8 cellular contexts compared by ENCODE assay signal in the genomic region with DNA sequence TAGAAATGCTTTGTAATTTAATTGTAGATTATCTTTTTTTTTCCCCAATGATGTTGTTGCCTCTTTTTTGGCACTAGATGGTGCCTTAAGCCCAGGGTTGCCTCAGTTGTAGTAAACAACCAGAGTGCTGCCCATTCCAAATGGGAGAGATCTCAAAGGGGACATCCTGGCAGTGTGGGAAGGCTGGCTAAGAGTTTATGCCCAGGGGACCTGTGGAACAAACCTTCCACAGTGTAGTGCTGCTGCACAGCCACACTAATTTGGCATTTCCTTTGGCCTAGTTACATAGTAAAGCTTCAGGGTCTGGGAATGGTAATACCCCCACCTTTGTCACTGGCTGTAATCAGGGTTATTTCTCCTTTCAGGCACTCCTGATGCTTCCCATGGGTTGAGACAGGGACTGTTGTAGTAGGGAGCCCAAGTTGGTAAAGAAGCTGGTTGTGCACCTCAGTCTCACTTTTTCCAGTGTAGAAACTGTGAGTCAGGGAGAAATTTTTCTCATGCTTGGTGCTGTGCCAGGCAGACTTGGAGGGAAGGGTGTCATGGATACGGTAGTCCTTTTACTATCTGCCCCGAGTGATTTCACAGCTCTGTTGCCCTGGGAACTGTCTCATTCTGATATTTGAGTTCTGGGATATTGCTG.
A peak's percentile ranks its signal among the peaks of the same experiment; 100 is the strongest.
DNase-seq lines count a peak whose midpoint lies in the region; ATAC-seq and TF ChIP-seq lines count a peak whose summit lies in the region.

No MANE protein-coding gene starts in this region.

- H3K27me3 ChIP-seq in A673 (replicated peaks; ENCODE audit: insufficient read depth, low read depth, low read length, poor library complexity): no peaks in the 10 kb centered on the region
- no peaks in the 10 kb centered on the region for H3K27me3 ChIP-seq in prostate gland (replicated peaks; ENCODE audit: insufficient read depth)

- H3K4me3 Mint-ChIP-seq in activated T-helper 2 cell treated with anti-CD3 and anti-CD28 coated beads, Interferon-gamma antibody, Interleukin-2, Interleukin-4, amounts not matched to agents 10 μg/mL and 5 μg/mL and 100 μg/mL, durations not matched to agents 14 hours and 24 hours and 36 hours (ENCODE audit: low read depth): no peak overlapping the region

- no TSS peak for BruUV-seq in A673 (replicated peaks; lab: Mats Ljungman, UMichigan)

- TF ChIP-seq POLR2A in prostate gland (IDR thresholded peaks at IDR 0.05): no peak

- 0% methylated on average over 2 of the region's 2 CpGs for WGBS in prostate gland

- H3K27ac ChIP-seq in A673 (ENCODE audit: low read depth, low read length, poor library complexity, severe bottlenecking): peak overlapping the region; percentile 41
- no peak overlapping the region for H3K27ac ChIP-seq in prostate gland

- H3K9me3 ChIP-seq in A673 (ENCODE audit: low read depth, low read length, poor library complexity, severe bottlenecking) (peaks cover 14% of the 10 kb centered on the region), prostate gland (no peaks in the 10 kb centered on the region)

- H3K4me3 ChIP-seq in A673 (ENCODE audit: low read depth, low read length, poor library complexity, severe bottlenecking) (no peak overlapping the region), prostate gland (no peak overlapping the region)

- intact Hi-C loops in A673 (cut with micrococcal nuclease; ENCODE audit: unreplicated experiment): loop anchor here (1.0 kb wide), 2 partner anchors 623 to 717 kb away; no protein-coding TSS in a partner anchor
- intact Hi-C loops in prostate gland (cut with DNase I): no loop called here
- intact Hi-C loops in activated T-helper 2 cell treated with anti-CD3 and anti-CD28 coated beads, Interferon-gamma antibody, Interleukin-2, Interleukin-4, amounts not matched to agents 10 μg/mL and 5 μg/mL and 100 μg/mL, durations not matched to agents 14 hours and 24 hours and 36 hours (cut with micrococcal nuclease): no loop called here

- H3K36me3 Mint-ChIP-seq in activated T-helper 2 cell treated with anti-CD3 and anti-CD28 coated beads, Interferon-gamma antibody, Interleukin-2, Interleukin-4, amounts not matched to agents 10 μg/mL and 5 μg/mL and 100 μg/mL, durations not matched to agents 14 hours and 24 hours and 36 hours (ENCODE audit: low read depth): no peaks in the 10 kb centered on the region

- no peak overlapping the region for H3K27ac Mint-ChIP-seq in activated T-helper 2 cell treated with anti-CD3 and anti-CD28 coated beads, Interferon-gamma antibody, Interleukin-2, Interleukin-4, amounts not matched to agents 10 μg/mL and 5 μg/mL and 100 μg/mL, durations not matched to agents 14 hours and 24 hours and 36 hours

- H3K9me3 Mint-ChIP-seq in activated T-helper 2 cell treated with anti-CD3 and anti-CD28 coated beads, Interferon-gamma antibody, Interleukin-2, Interleukin-4, amounts not matched to agents 10 μg/mL and 5 μg/mL and 100 μg/mL, durations not matched to agents 14 hours and 24 hours and 36 hours: peaks cover 27% of the 10 kb centered on the region

- DNase-seq in A673 (ENCODE audit: low spot score) (peak; percentile 80), HK-2 (ENCODE audit: unreplicated experiment) (peak; percentile 65), amniotic stem cell (lab: John Stamatoyannopoulos, UW) (peak; percentile 92), iPS-NIHi7 (ENCODE audit: extremely low spot score) (peak; percentile 32), prostate gland (ENCODE audit: low spot score) (no peak)
- no peak for DNase-seq in activated T-helper 2 cell treated with anti-CD3 and anti-CD28 coated beads, Interferon-gamma antibody, Interleukin-2, Interleukin-4, amounts not matched to agents 10 μg/mL and 5 μg/mL and 100 μg/mL, durations not matched to agents 14 hours and 24 hours and 36 hours (ENCODE audit: low spot score)
- DNase-seq in stimulated activated CD4-positive, alpha-beta T cell treated with anti-CD3 and anti-CD28 coated beads, Interleukin-15, amount 100 ng/mL, for 24 hours: no peak

- POLR2A ChIA-PET in A673 (lab: Charles Lee; ENCODE audit: low non-redundant PET): no interaction called here

- ATAC-seq in GM21737 (IDR thresholded peaks at IDR 0.05; ENCODE audit: unreplicated experiment): no peak

- H3K36me3 ChIP-seq in A673 (ENCODE audit: insufficient read depth, low read length, poor library complexity, severe bottlenecking) (no peaks in the 10 kb centered on the region), prostate gland (no peaks in the 10 kb centered on the region)

- CTCF ChIA-PET in A673 (lab: Charles Lee): no interaction called here

- H3K4me1 ChIP-seq in A673 (ENCODE audit: insufficient read depth, low read length, poor library complexity, severe bottlenecking): peaks cover 20% of the 10 kb centered on the region
- H3K4me1 ChIP-seq in prostate gland (replicated peaks): no peaks in the 10 kb centered on the region

- H3K27me3 Mint-ChIP-seq in activated T-helper 2 cell treated with anti-CD3 and anti-CD28 coated beads, Interferon-gamma antibody, Interleukin-2, Interleukin-4, amounts not matched to agents 10 μg/mL and 5 μg/mL and 100 μg/mL, durations not matched to agents 14 hours and 24 hours and 36 hours (ENCODE audit: low read depth): no peaks in the 10 kb centered on the region

- H3K4me1 Mint-ChIP-seq in activated T-helper 2 cell treated with anti-CD3 and anti-CD28 coated beads, Interferon-gamma antibody, Interleukin-2, Interleukin-4, amounts not matched to agents 10 μg/mL and 5 μg/mL and 100 μg/mL, durations not matched to agents 14 hours and 24 hours and 36 hours (ENCODE audit: low read depth): no peaks in the 10 kb centered on the region

- TF ChIP-seq CTCF in A673 (conservative IDR thresholded peaks at IDR 0.05; ENCODE audit: low read depth, low read length): peak; percentile 70
- TF ChIP-seq CTCF in prostate gland (IDR thresholded peaks at IDR 0.05): peak in 1 of 4 experiments; percentile 26

Comparison
In these comparisons a context has a peak if more than half of its experiments do, and no peak if none do; other contexts are left out.
1. DNase-seq: peak in A673 (single experiment), HK-2 (single experiment), amniotic stem cell (single experiment) and iPS-NIHi7 (single experiment); none in prostate gland (single experiment), activated T-helper 2 cell treated with anti-CD3 and anti-CD28 coated beads, Interferon-gamma antibody, Interleukin-2, Interleukin-4, amounts not matched to agents 10 μg/mL and 5 μg/mL and 100 μg/mL, durations not matched to agents 14 hours and 24 hours and 36 hours (single experiment) and stimulated activated CD4-positive, alpha-beta T cell treated with anti-CD3 and anti-CD28 coated beads, Interleukin-15, amount 100 ng/mL, for 24 hours (single experiment).